Comparison of ENCODE assay signal across 8 cellular contexts in the genomic region with DNA sequence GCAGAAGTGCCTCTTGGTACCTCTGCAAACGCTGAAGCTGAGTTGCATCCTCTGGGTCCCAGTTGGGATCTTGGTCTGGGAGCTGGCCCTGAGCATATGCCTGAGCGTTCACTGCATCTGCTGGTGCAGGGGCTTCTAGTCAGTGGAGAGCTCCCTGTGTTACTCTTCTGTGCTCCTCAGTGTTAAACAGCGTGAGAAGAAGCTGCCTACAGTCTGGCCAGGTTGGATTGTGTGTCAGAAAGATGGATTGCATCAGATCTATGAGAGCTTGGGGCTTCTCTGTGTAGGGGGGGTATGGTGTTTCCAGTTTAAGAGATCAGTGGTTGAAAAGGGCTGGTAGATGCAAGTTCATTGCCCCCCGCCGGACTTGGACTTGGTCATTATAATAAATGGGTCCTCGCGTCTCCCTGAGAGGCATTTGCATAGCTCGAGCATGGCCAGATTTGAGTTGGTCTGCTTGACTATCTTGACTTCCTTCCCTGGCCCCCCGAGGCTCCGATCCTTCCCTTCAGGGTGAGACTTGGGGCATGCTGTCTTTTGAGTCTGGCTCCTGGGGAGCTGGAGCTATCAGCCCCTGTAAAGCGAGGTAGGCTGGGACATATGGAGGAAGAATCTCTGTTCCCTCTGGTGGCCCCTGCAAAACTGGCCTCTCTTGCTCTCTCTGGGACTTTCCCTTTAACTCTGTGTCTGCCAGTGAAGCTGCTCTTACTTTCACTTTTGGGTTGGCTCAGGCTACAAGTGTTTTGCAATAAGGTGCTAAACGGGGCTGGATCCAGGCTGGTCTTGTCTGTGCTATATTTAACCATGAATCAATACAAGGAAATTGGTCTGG. TPM values are rescaled to one million over a fixed set of nuclear protein-coding genes. Genes with fewer than 3 reads are reported as not detected.
DNase-seq lines count a peak whose midpoint lies in the region; ATAC-seq lines count a peak whose summit lies in the region.

No MANE protein-coding gene starts in this region.

- peaks cover under 1% of the 10 kb centered on the region for H3K9me3 Mint-ChIP-seq in activated naive CD8-positive, alpha-beta T cell treated with anti-CD3 and anti-CD28 coated beads, Interleukin-2, amount 10 ng/mL, durations not matched to agents 7 days and 5 days

- H3K27ac Mint-ChIP-seq in activated naive CD8-positive, alpha-beta T cell treated with anti-CD3 and anti-CD28 coated beads, Interleukin-2, amount 10 ng/mL, durations not matched to agents 7 days and 5 days, result peak overlapping the region; percentile 93

- H3K27me3 Mint-ChIP-seq in activated naive CD8-positive, alpha-beta T cell treated with anti-CD3 and anti-CD28 coated beads, Interleukin-2, amount 10 ng/mL, durations not matched to agents 7 days and 5 days, result no peaks in the 10 kb centered on the region

- H3K4me3 Mint-ChIP-seq in activated naive CD8-positive, alpha-beta T cell treated with anti-CD3 and anti-CD28 coated beads, Interleukin-2, amount 10 ng/mL, durations not matched to agents 7 days and 5 days, result peak overlapping the region; percentile 84

- DNase-seq in A172 (ENCODE audit: low spot score) (peak; percentile 15), NCI-H2029 treated with DMSO at 0.1 percent for 48 hours (lab: John Stamatoyannopoulos, UW) (peak; percentile 43), left lobe of liver (ENCODE audit: low spot score) (no peak), midbrain (lab: John Stamatoyannopoulos, UW) (no peak), NCI-H146 (lab: John Stamatoyannopoulos, UW) (no peak)
- peak; percentile 58 for DNase-seq in activated naive CD8-positive, alpha-beta T cell treated with anti-CD3 and anti-CD28 coated beads, Interleukin-2, amount 10 ng/mL, durations not matched to agents 7 days and 5 days
- peak; percentile 51 for DNase-seq in stimulated activated CD8-positive, alpha-beta memory T cell treated with anti-CD3 and anti-CD28 coated beads, Interleukin-4, amount 100 ng/mL, for 48 hours

- peaks cover 1% of the 10 kb centered on the region for H3K36me3 Mint-ChIP-seq in activated naive CD8-positive, alpha-beta T cell treated with anti-CD3 and anti-CD28 coated beads, Interleukin-2, amount 10 ng/mL, durations not matched to agents 7 days and 5 days

- POLR2A ChIA-PET in activated naive CD8-positive, alpha-beta T cell treated with anti-CD3 and anti-CD28 coated beads, Interleukin-2, amount 10 ng/mL, durations not matched to agents 7 days and 5 days (lab: Charles Lee), result interaction anchor here (0.6 to 1.6 kb wide), 7 partner anchors 93 to 847 kb away, joined by 3 to 10 read pairs (median 3); a partner anchor contains a TSS

- ATAC-seq in GM19324 (IDR thresholded peaks at IDR 0.05; ENCODE audit: low FRiP score, unreplicated experiment), result peak; percentile 56
- peak; percentile 96 for ATAC-seq in activated naive CD8-positive, alpha-beta T cell treated with anti-CD3 and anti-CD28 coated beads, Interleukin-2, amount 10 ng/mL, durations not matched to agents 7 days and 5 days (ENCODE audit: low read depth)
- peak; percentile 91 for ATAC-seq in left lobe of liver

- H3K4me1 Mint-ChIP-seq in activated naive CD8-positive, alpha-beta T cell treated with anti-CD3 and anti-CD28 coated beads, Interleukin-2, amount 10 ng/mL, durations not matched to agents 7 days and 5 days, result peaks cover 24% of the 10 kb centered on the region

RNA-seq across cellular contexts. Expression of a gene that starts 52.9 kb away (rescaled TPM):
- not detected in 2 replicates for total RNA-seq in A172 (2014; rRNA removed; shearing (Covaris generic))
- not detected for total RNA-seq in activated naive CD8-positive, alpha-beta T cell treated with anti-CD3 and anti-CD28 coated beads, Interleukin-2, amount 10 ng/mL, durations not matched to agents 7 days and 5 days
- total RNA-seq in left lobe of liver, result not detected

Comparison
In these comparisons a context has a peak if more than half of its experiments do, and no peak if none do; other contexts are left out.
1. DNase-seq: peak in A172 (single experiment), NCI-H2029 treated with DMSO at 0.1 percent for 48 hours (single experiment), activated naive CD8-positive, alpha-beta T cell treated with anti-CD3 and anti-CD28 coated beads, Interleukin-2, amount 10 ng/mL, durations not matched to agents 7 days and 5 days (single experiment) and stimulated activated CD8-positive, alpha-beta memory T cell treated with anti-CD3 and anti-CD28 coated beads, Interleukin-4, amount 100 ng/mL, for 48 hours (single experiment); none in left lobe of liver (single experiment), midbrain (single experiment) and NCI-H146 (single experiment).
2. Peak in every context shown above with its lines, with median percentiles within 50 percentile points of each other: ATAC-seq.